ENCODE assay signal across 8 cellular contexts in the genomic region with DNA sequence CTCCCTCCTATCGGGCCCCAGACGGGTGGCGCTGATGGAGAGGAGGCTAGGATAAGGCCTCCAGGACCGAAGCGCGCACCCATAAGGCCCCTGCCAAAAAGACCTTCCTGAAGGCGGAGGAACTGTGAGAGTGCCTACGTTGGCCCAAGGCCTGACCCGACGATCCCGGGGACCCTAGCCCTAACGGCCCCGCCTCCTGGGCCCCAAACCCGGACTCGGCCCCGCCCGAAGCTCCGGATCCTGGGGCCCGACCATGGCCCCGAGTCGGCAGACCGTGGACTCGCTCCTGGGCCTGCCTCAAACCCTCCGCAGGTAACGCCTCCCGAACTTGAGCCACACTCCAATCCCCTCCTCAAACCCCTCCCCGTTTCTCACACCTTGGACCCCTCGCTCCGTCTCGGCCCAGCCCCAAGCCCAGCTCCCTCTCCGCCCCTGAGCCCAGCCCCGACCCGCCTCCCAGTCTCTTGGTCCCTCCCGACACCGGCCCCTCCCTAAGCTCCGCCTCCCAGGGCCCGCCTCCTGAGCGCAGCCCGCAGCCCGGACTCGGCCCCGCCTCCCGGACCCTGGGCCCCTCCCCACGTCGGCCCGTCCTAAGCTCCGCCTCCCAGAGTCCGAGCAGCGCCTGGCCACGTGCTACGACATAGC. TPM values are rescaled to one million over a fixed set of nuclear protein-coding genes. Genes with fewer than 3 reads are reported as not detected.
A peak's percentile ranks its signal among the peaks of the same experiment; 100 is the strongest.
DNase-seq lines count a peak whose midpoint lies in the region; ATAC-seq, FAIRE-seq and TF ChIP-seq lines count a peak whose summit lies in the region.
"Not testable (repeated sequence)": the region's sequence is repeated elsewhere in the genome, so short reads cannot be mapped to it uniquely, and the experiment has no call there.

No MANE protein-coding gene starts in this region.

- H3K36me3 ChIP-seq in HUES6 (ENCODE audit: control insufficient read depth, insufficient read depth, low read length); astrocyte (ENCODE audit: insufficient read depth, low read length); mucosa of rectum (ENCODE audit: control insufficient read depth in 2 of 2, insufficient read depth in 2 of 2, low read length in 2 of 2): not testable (repeated sequence)

- in situ Hi-C loops in Caki2 (cut with HindIII; ENCODE audit: low pct_unique_long_range_greater_than_20kb, low sequenced_read_pairs): not testable (repeated sequence)

- H3K9ac ChIP-seq in HUES6 (ENCODE audit: low read length): not testable (repeated sequence)
- peak overlapping the region; percentile 93 for H3K9ac ChIP-seq in astrocyte (ENCODE audit: low read length)
- peak overlapping the region; percentile 56 to 75 for H3K9ac ChIP-seq in mucosa of rectum (ENCODE audit: low read depth in 1 of 2, low read length in 2 of 2)

- H3K79me2 ChIP-seq in astrocyte (ENCODE audit: insufficient read depth, low read length): not testable (repeated sequence)

- FAIRE-seq in RCC 7860 (lab: Jason Lieb, UNC): peak; percentile 79
- not testable (repeated sequence) for FAIRE-seq in astrocyte (lab: Jason Lieb, UNC)

- DNase-seq in Caki2 (ENCODE audit: low read depth) (peak; percentile 83), RCC 7860 (ENCODE audit: low spot score) (peak; percentile 39), astrocyte (ENCODE audit: low read depth) (peak; percentile 44), fibroblast of villous mesenchyme (ENCODE audit: low read depth) (peak; percentile 82), stromal cell of bone marrow (ENCODE audit: low read depth) (peak; percentile 45)

- H3K27ac Mint-ChIP-seq in astrocyte (ENCODE audit: unreplicated experiment): not testable (repeated sequence)

- H3K27ac ChIP-seq in HUES6 (ENCODE audit: low read depth, low read length): not testable (repeated sequence)
- peak overlapping the region; percentile 47 for H3K27ac ChIP-seq in astrocyte (ENCODE audit: low read depth, low read length)
- H3K27ac ChIP-seq in mucosa of rectum (ENCODE audit: low read depth in 2 of 2, low read length in 2 of 2): peak overlapping the region; percentile 89 to 91

- peak overlapping the region; percentile 89 for H2AFZ ChIP-seq in astrocyte (ENCODE audit: low read depth, low read length)

- peak; percentile 37 for ATAC-seq in GM21526 (IDR thresholded peaks at IDR 0.05; ENCODE audit: low FRiP score, unreplicated experiment)

- H3K4me3 Mint-ChIP-seq in astrocyte (ENCODE audit: unreplicated experiment): peak overlapping the region; percentile 93

- peak overlapping the region; percentile 47 for H3K4me3 ChIP-seq in HUES6 (ENCODE audit: low read depth, low read length)
- H3K4me3 ChIP-seq in astrocyte (ENCODE audit: insufficient read depth, low read depth, low read length): peak overlapping the region; percentile 61
- H3K4me3 ChIP-seq in fibroblast of villous mesenchyme (ENCODE audit: low read depth, low read length): peak overlapping the region; percentile 68
- peak overlapping the region; percentile 72 to 75 for H3K4me3 ChIP-seq in mucosa of rectum (ENCODE audit: low read length in 2 of 2)

- peaks cover 12% of the 10 kb centered on the region; the same call in 1 of the 2 replicates for H3K4me1 ChIP-seq in HUES6 (ENCODE audit: control insufficient read depth, insufficient read depth, low read length)
- not testable (repeated sequence) for H3K4me1 ChIP-seq in astrocyte (ENCODE audit: insufficient read depth, low read length); mucosa of rectum (ENCODE audit: control insufficient read depth in 2 of 2, insufficient read depth in 2 of 2, low read length in 2 of 2)

- H3K4me2 ChIP-seq in astrocyte (ENCODE audit: low read length): peak overlapping the region; percentile 91

- TF ChIP-seq CTCF in astrocyte (IDR thresholded peaks at IDR 0.05; ENCODE audit: insufficient read depth, low read depth, low read length); fibroblast of villous mesenchyme (IDR thresholded peaks at IDR 0.05; ENCODE audit: insufficient read depth, low read depth, low read length): not testable (repeated sequence)

- not testable (repeated sequence) for H3K27me3 ChIP-seq in HUES6 (ENCODE audit: control insufficient read depth, insufficient read depth, low read length); astrocyte (ENCODE audit: insufficient read depth, low read length); mucosa of rectum (ENCODE audit: control insufficient read depth in 2 of 2, insufficient read depth in 2 of 2, low read length in 2 of 2)

- H3K9me3 Mint-ChIP-seq in astrocyte (ENCODE audit: unreplicated experiment): not testable (repeated sequence)

- not testable (repeated sequence) for H4K20me1 ChIP-seq in astrocyte (ENCODE audit: insufficient read depth, low read length)

- H3K36me3 Mint-ChIP-seq in astrocyte (ENCODE audit: low read depth, unreplicated experiment): not testable (repeated sequence)

- H3K4me1 Mint-ChIP-seq in astrocyte (ENCODE audit: low read depth, unreplicated experiment): peaks cover 12% of the 10 kb centered on the region

- not testable (repeated sequence) for H3K9me3 ChIP-seq in HUES6 (ENCODE audit: control insufficient read depth, insufficient read depth, low read depth, low read length); astrocyte (ENCODE audit: insufficient read depth, low read depth, low read length); mucosa of rectum (ENCODE audit: control insufficient read depth in 2 of 2, low read length in 2 of 2)

- not testable (repeated sequence) for H3K27me3 Mint-ChIP-seq in astrocyte (ENCODE audit: low read depth, unreplicated experiment)

RNA-seq across cellular contexts. Expression of gene DEFB108B, which starts 46.5 kb away (rescaled TPM):
- total RNA-seq in Caki2 (2014; rRNA removed; shearing (Covaris generic); ENCODE audit: low replicate concordance): not detected in 2 replicates
- total RNA-seq in astrocyte (not detected in 2 replicates), fibroblast of villous mesenchyme (not detected in 2 replicates)
